21 cellular contexts compared by ENCODE assay signal in the genomic region with DNA sequence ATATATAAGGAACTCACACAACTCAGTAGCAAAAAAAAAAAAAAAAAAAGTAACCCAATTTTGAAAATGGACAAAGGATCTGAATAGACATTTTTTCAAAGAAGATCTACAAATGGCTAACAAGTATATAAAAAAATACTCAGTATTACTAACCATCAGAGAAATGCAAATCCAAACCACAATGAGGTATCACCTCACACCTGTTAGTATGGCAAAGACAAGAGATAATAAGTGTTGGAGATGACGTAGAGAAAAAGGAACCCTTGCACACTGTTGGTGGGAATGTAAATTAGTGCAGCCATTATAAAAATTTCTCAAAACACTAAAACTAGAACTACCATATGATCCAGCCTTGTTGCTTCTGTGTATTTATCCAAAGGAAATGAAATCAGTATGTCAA. TPM values are rescaled to one million over a fixed set of nuclear protein-coding genes. Genes with fewer than 3 reads are reported as not detected.
A peak's percentile ranks its signal among the peaks of the same experiment; 100 is the strongest.
DNase-seq lines count a peak whose midpoint lies in the region; ATAC-seq and TF ChIP-seq lines count a peak whose summit lies in the region.
"Had no signal": no experiment of that assay in that cellular context is flagged by ENCODE, and none has a peak within 500 bp of the region (broad histone marks: within the 10 kb centered on the region; RNA-seq: fewer than 3 reads in every experiment).

No MANE protein-coding gene starts in this region.

- no peaks in the 10 kb centered on the region for H3K9me3 ChIP-seq in MG63
- H3K9me3 ChIP-seq: colonic mucosa, psoas muscle, spleen had no signal

- H3K36me3 ChIP-seq in MG63: no peaks in the 10 kb centered on the region
- no peaks in the 10 kb centered on the region for H3K36me3 ChIP-seq in brain microvascular endothelial cell (replicated peaks)
- H3K36me3 ChIP-seq: colonic mucosa, spleen had no signal

- H3K27ac ChIP-seq in brain microvascular endothelial cell: no peak overlapping the region
- H3K27ac ChIP-seq: colonic mucosa, epithelial cell of prostate, psoas muscle, spleen had no signal

- H3K27me3 ChIP-seq in MG63 (no peaks in the 10 kb centered on the region), brain microvascular endothelial cell (replicated peaks) (no peaks in the 10 kb centered on the region)
- H3K27me3 ChIP-seq: colonic mucosa, spleen had no signal

- in situ Hi-C loops in brain microvascular endothelial cell (cut with HindIII; ENCODE audit: low pct_ligation_motif_present, low sequenced_read_pairs): no loop called here

- TF ChIP-seq CTCF in brain microvascular endothelial cell (IDR thresholded peaks at IDR 0.05; ENCODE audit: low read depth, low read length, missing control alignments): no peak

- DNase-seq in H4 (ENCODE audit: low spot score) (no peak), MG63 (no peak), brain microvascular endothelial cell (no peak), NOMO-1 (lab: John Stamatoyannopoulos, UW; ENCODE audit: unreplicated experiment in 2 of 2) (no peak)
- DNase-seq: aorta; colonic mucosa; H9; immature natural killer cell; NCI-H2107; psoas muscle; spleen; stimulated activated naive B cell treated with anti-CD40 and anti-IgM and Interleukin-4, amounts not matched to agents 10 μg/mL and 1 μg/mL and 100 μg/mL, for 72 hours; T-cell had no signal

- H3K4me3 ChIP-seq in MG63 (no peak overlapping the region), brain microvascular endothelial cell (ENCODE audit: low read depth, low read length) (no peak overlapping the region)
- H3K4me3 ChIP-seq: colonic mucosa, lung, psoas muscle, spleen had no signal

- ATAC-seq in GM18498 (IDR thresholded peaks at IDR 0.05; ENCODE audit: unreplicated experiment): peak; percentile 73
- peak; percentile 64 for ATAC-seq in GM19467 (IDR thresholded peaks at IDR 0.05; ENCODE audit: unreplicated experiment)
- peak; percentile 68 for ATAC-seq in HG02943 (IDR thresholded peaks at IDR 0.05; ENCODE audit: low read depth, unreplicated experiment)
- ATAC-seq in HG03558 (IDR thresholded peaks at IDR 0.05; ENCODE audit: extremely low read depth, unreplicated experiment): peak; percentile 68
- ATAC-seq: natural killer cell treated with Interleukin-12 subunit alpha and Interleukin-12 subunit beta and Interleukin-15 and Interleukin-18, amount 100 ng/mL, for 72 hours; psoas muscle; stimulated activated naive B cell treated with anti-CD40 and anti-IgM and Interleukin-4, amounts not matched to agents 10 μg/mL and 1 μg/mL and 100 μg/mL, for 72 hours; T-cell had no signal

RNA-seq across cellular contexts. Expression of a gene that starts 5.8 kb away (rescaled TPM):
- total RNA-seq in H4 (2014; rRNA removed; shearing (Covaris generic)): not detected in 2 replicates
- total RNA-seq in MG63 (2014; rRNA removed; shearing (Covaris generic); ENCODE audit: low replicate concordance): not detected in 2 replicates
- total RNA-seq: glomerular endothelial cell, H9, lung, psoas muscle had no signal

RNA-seq across cellular contexts. Expression of a gene that starts 32.3 kb away (rescaled TPM):
- total RNA-seq in H4 (2014; rRNA removed; shearing (Covaris generic)): 42.9 and 57.3 TPM in 2 replicates
- total RNA-seq in MG63 (2014; rRNA removed; shearing (Covaris generic); ENCODE audit: low replicate concordance): 26.7 and 38.8 TPM in 2 replicates
